Comparison of ENCODE assay signal across 9 cellular contexts in genomic region chr5:123455640-123456039, GRCh38. TPM values are rescaled to one million over a fixed set of nuclear protein-coding genes. Genes with fewer than 3 reads are reported as not detected.
DNase-seq lines count a peak whose midpoint lies in the region; ATAC-seq, FAIRE-seq and TF ChIP-seq lines count a peak whose summit lies in the region.
"Had no signal": no experiment of that assay in that cellular context is flagged by ENCODE, and none has a peak within 500 bp of the region (broad histone marks: within the 10 kb centered on the region; RNA-seq: fewer than 3 reads in every experiment).

No MANE protein-coding gene starts in this region.

- H3K27me3 ChIP-seq in pancreas (no peaks in the 10 kb centered on the region), dorsolateral prefrontal cortex (peaks cover 0 to 7% (median 0%) of the 10 kb centered on the region in 45 donors)

- peaks cover 4 to 6% (median 5%) of the 10 kb centered on the region in 3 donors for H3K4me1 ChIP-seq in pancreas

- no peak overlapping the region for H3K27ac ChIP-seq in pancreas
- H3K27ac ChIP-seq in dorsolateral prefrontal cortex, result no peak overlapping the region

- no peak for FAIRE-seq in pancreas (lab: Jason Lieb, UNC)

- no peak overlapping the region for H3K4me3 ChIP-seq in pancreas
- H3K4me3 ChIP-seq in dorsolateral prefrontal cortex, result no peak overlapping the region

- TF ChIP-seq CTCF in pancreas (IDR thresholded peaks at IDR 0.05) (no peak), dorsolateral prefrontal cortex (IDR thresholded peaks at IDR 0.05 in 54 of 56, conservative IDR thresholded peaks at IDR 0.05 in 2 of 56; ENCODE audit: low read depth in 1 of 56, partially characterized antibody in 56 of 56) (no peak)

- no peaks in the 10 kb centered on the region for H3K9me3 ChIP-seq in pancreas

- intact Hi-C loops in pancreas (cut with DNase I) (no loop called here), dorsolateral prefrontal cortex (cut with DNase I) (no loop called here)

- H3K36me3 ChIP-seq in pancreas, result no peaks in the 10 kb centered on the region

- peak; percentile 6 for DNase-seq in germinal center (ENCODE audit: low spot score)
- no peak for DNase-seq in amygdala (lab: John Stamatoyannopoulos, UW)
- no peak for DNase-seq in NCI-H1436 treated with DMSO at 0.1 percent for 48 hours (lab: John Stamatoyannopoulos, UW)
- DNase-seq in pancreas, result no peak
- no peak for DNase-seq in dorsolateral prefrontal cortex
- DNase-seq: effector memory CD8-positive, alpha-beta T cell had no signal

- peak; percentile 88 for ATAC-seq in GM18873 (IDR thresholded peaks at IDR 0.05; ENCODE audit: low FRiP score, unreplicated experiment)
- ATAC-seq in HG02571 (IDR thresholded peaks at IDR 0.05; ENCODE audit: unreplicated experiment), result peak; percentile 95
- peak; percentile 86 for ATAC-seq in HG03575 (IDR thresholded peaks at IDR 0.05; ENCODE audit: extremely low read depth, insufficient number of reproducible peaks, low FRiP score, unreplicated experiment)
- no peak for ATAC-seq in pancreas
- ATAC-seq: effector memory CD8-positive, alpha-beta T cell had no signal

- WGBS in pancreas, 2 donors, result 80 to 87% methylated on average over 2 of the region's 2 CpGs

RNA-seq across cellular contexts. Expression of gene CEP120, which starts 32.4 kb away (rescaled TPM):
- 10 to 100 TPM in 3 of 6 donors, 1 to 10 TPM in 3; 8.9 to 12.7 (median 10.3) TPM for total RNA-seq in pancreas
- 1 to 10 TPM; 4.0 to 7.1 TPM for polyA plus RNA-seq in pancreas
- total RNA-seq in dorsolateral prefrontal cortex, result 10 to 100 TPM; 11.8 to 32.6 (median 21.2) TPM

RNA-seq across cellular contexts. Expression of gene CSNK1G3, which starts 56.3 kb away (rescaled TPM):
- total RNA-seq in pancreas (10 to 100 TPM; 11.3 to 29.0 (median 16.7) TPM), dorsolateral prefrontal cortex (10 to 100 TPM; 34.3 to 70.8 (median 53.0) TPM)
- polyA plus RNA-seq in pancreas, result 1 to 10 TPM; 3.9 to 6.0 TPM

Comparison
In these comparisons a context has a peak if more than half of its experiments do, and no peak if none do; other contexts are left out.
1. ATAC-seq: peak in GM18873 (single experiment), HG02571 (single experiment) and HG03575 (single experiment); none in pancreas (0 of 4).